Comparison of ENCODE assay signal across 4 cellular contexts in the genomic region with DNA sequence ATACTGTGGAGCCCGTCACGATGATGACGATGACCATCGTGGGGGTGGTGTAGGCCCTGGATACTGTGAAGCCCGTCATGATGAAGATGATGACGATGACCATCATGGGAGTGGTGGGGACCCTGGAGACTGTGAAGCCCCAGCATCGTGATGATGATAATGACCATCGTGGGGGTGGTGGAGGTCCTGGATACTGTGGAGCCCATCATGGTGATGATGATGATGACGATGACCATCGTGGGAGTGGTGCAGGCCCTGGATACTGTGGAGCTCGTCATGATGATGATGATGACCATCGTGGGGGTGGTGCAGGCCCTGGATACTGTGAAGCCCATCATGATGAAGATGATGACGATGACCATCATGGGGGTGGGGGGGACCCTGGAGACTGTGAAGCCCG.
"Had no signal": no experiment of that assay in that cellular context is flagged by ENCODE, and none has a peak within 500 bp of the region (broad histone marks: within the 10 kb centered on the region; RNA-seq: fewer than 3 reads in every experiment).

No MANE protein-coding gene starts in this region.

- DNase-seq: H9, HCEC 1CT had no signal

- H3K4me3 Mint-ChIP-seq: GM23338, H9, IgD-negative memory B cell had no signal

- ATAC-seq: GM23338 had no signal

- H3K36me3 Mint-ChIP-seq: IgD-negative memory B cell had no signal

- H3K27ac Mint-ChIP-seq: GM23338, H9, IgD-negative memory B cell had no signal

- H3K4me3 ChIP-seq: GM23338 had no signal
